ENCODE assay signal across 1 cellular context in genomic region chr5:177098772-177099152, GRCh38.
TF ChIP-seq lines count a peak whose summit lies in the region.

No MANE protein-coding gene starts in this region.

TF ChIP-seq in IMR-90, 13 proteins besides CTCF, POLR2A, EP300 and RAD21:
- no peak; the same call in 1 of the 2 replicates for TF ChIP-seq MAZ (IDR thresholded peaks at IDR 0.05; ENCODE audit: borderline replicate concordance, low read depth, low read length)
